ENCODE assay signal across 11 cellular contexts in genomic region chr12:58364389-58365086, GRCh38.
DNase-seq lines count a peak whose midpoint lies in the region; ATAC-seq, FAIRE-seq and TF ChIP-seq lines count a peak whose summit lies in the region.
"Had no signal": no experiment of that assay in that cellular context is flagged by ENCODE, and none has a peak within 500 bp of the region (broad histone marks: within the 10 kb centered on the region; RNA-seq: fewer than 3 reads in every experiment).

No MANE protein-coding gene starts in this region.

- H3K27me3 ChIP-seq in HCT116 (ENCODE audit: insufficient read depth, low read length) (no peaks in the 10 kb centered on the region), adipocyte (replicated peaks; ENCODE audit: control insufficient read depth, insufficient read depth, low read length) (no peaks in the 10 kb centered on the region), WERI-Rb-1 (ENCODE audit: insufficient read depth, low read depth, severe bottlenecking) (no peaks in the 10 kb centered on the region)

- peak; percentile 13 for FAIRE-seq in A549 (lab: Jason Lieb, UNC)
- no peak for FAIRE-seq in GM12892 (lab: Jason Lieb, UNC)
- no peak for FAIRE-seq in frontal cortex (lab: Jason Lieb, UNC)
- FAIRE-seq: GM12891 had no signal

- intact Hi-C loops in HCT116 (cut with micrococcal nuclease): no loop called here

- TF ChIP-seq EP300 in A549 (IDR thresholded peaks at IDR 0.05): no peak

- H3K27ac ChIP-seq in A549 (peak overlapping the region; percentile 47 to 83; a peak in 5 of 6 replicates), HCT116 (ENCODE audit: low read depth, low read length) (no peak overlapping the region), WERI-Rb-1 (no peak overlapping the region)

- H4K20me1 ChIP-seq in HCT116 (ENCODE audit: insufficient read depth): no peaks in the 10 kb centered on the region

- H3K9ac ChIP-seq in HCT116 (ENCODE audit: low read length) (no peak overlapping the region), adipocyte (ENCODE audit: low read length) (peak overlapping the region; percentile 52)

- RAD21 ChIA-PET in HCT116 (lab: Charles Lee; ENCODE audit: low non-redundant PET in 1 of 2, low total read pairs in 2 of 2, uncharacterized antibody in 2 of 2, unreplicated experiment in 2 of 2): no interaction called here

- peaks cover 18% of the 10 kb centered on the region for H3K4me1 ChIP-seq in A549
- peaks cover 0 to 8% of the 10 kb centered on the region in 2 experiments; a peak in 2 of 4 replicates for H3K4me1 ChIP-seq in HCT116 (ENCODE audit: control insufficient read depth in 1 of 2, insufficient read depth in 2 of 2, low read length in 2 of 2)
- H3K4me1 ChIP-seq in adipocyte (ENCODE audit: control insufficient read depth, insufficient read depth, low read length): peaks cover 30% of the 10 kb centered on the region

- TF ChIP-seq RAD21 in A549 (conservative IDR thresholded peaks at IDR 0.05 in 1 of 2, IDR thresholded peaks at IDR 0.05 in 1 of 2) (no peak), HCT116 (IDR thresholded peaks at IDR 0.05; ENCODE audit: low read depth) (no peak)

- CTCF ChIA-PET in A549 (lab: Yijun Ruan, JAX): interaction anchor here (1.6 kb wide), 1 partner anchor 176 kb away, joined by 4 read pairs; no protein-coding TSS in a partner anchor
- CTCF ChIA-PET in HCT116 (lab: Charles Lee): no interaction called here

- no peaks in the 10 kb centered on the region for H3K36me3 ChIP-seq in HCT116 (ENCODE audit: control insufficient read depth in 1 of 2, insufficient read depth in 2 of 2, low read length in 2 of 2)
- no peaks in the 10 kb centered on the region for H3K36me3 ChIP-seq in adipocyte (ENCODE audit: control insufficient read depth, insufficient read depth, low read length, severe bottlenecking)
- no peaks in the 10 kb centered on the region for H3K36me3 ChIP-seq in WERI-Rb-1

- H3K4me3 ChIP-seq in A549: no peak overlapping the region
- no peak overlapping the region for H3K4me3 ChIP-seq in HCT116 (replicated peaks in 1 of 2; ENCODE audit: low read depth in 1 of 2, low read length in 2 of 2)
- H3K4me3 ChIP-seq in adipocyte (ENCODE audit: low read length): no peak overlapping the region
- H3K4me3 ChIP-seq in WERI-Rb-1 (ENCODE audit: low read depth, low read length): no peak overlapping the region

- POLR2A ChIA-PET in A549 (lab: Yijun Ruan, JAX): no interaction called here
- POLR2A ChIA-PET in HCT116 (lab: Charles Lee): no interaction called here

- H3K9me3 ChIP-seq in A549 (no peaks in the 10 kb centered on the region), HCT116 (ENCODE audit: control insufficient read depth in 1 of 2, insufficient read depth in 1 of 2, low read depth in 1 of 2, low read length in 2 of 2) (no peaks in the 10 kb centered on the region), adipocyte (ENCODE audit: control insufficient read depth, low read length) (no peaks in the 10 kb centered on the region), WERI-Rb-1 (ENCODE audit: severe bottlenecking) (no peaks in the 10 kb centered on the region)

- peak; percentile 89 to 94 for ATAC-seq in A549
- ATAC-seq in HCT116: peak; percentile 50; the same call in 1 of the 2 replicates

- H3K79me2 ChIP-seq in HCT116 (ENCODE audit: insufficient read depth, low read length): no peaks in the 10 kb centered on the region

- H3K4me2 ChIP-seq in A549: peak overlapping the region; percentile 43
- H3K4me2 ChIP-seq in HCT116 (ENCODE audit: low read length): peak overlapping the region; percentile 35; the same call in 1 of the 2 replicates

- no peak overlapping the region for H2AFZ ChIP-seq in HCT116 (ENCODE audit: low read depth, low read length, poor library complexity, severe bottlenecking)

- TF ChIP-seq CTCF in A549 (IDR thresholded peaks at IDR 0.05) (no peak), HCT116 (IDR thresholded peaks at IDR 0.05 in 2 of 3, conservative IDR thresholded peaks at IDR 0.05 in 1 of 3; ENCODE audit: borderline replicate concordance in 1 of 3, insufficient read depth in 1 of 3, low read depth in 2 of 3, low read length in 2 of 3) (no peak), WERI-Rb-1 (IDR thresholded peaks at IDR 0.05; ENCODE audit: low read depth, low read length) (no peak)

- H3K9me2 ChIP-seq in HCT116 (ENCODE audit: insufficient read depth): no peaks in the 10 kb centered on the region

- no TSS peak for BruUV-seq in HCT116 (replicated peaks; lab: Mats Ljungman, UMichigan)

- 3% methylated on average over 1 of the region's 1 CpG for WGBS in A549 (ENCODE audit: missing lambda C conversion rate)

- no peak for TF ChIP-seq POLR2A in A549 (IDR thresholded peaks at IDR 0.05; ENCODE audit: low read length)
- TF ChIP-seq POLR2A in HCT116 (IDR thresholded peaks at IDR 0.05; ENCODE audit: borderline replicate concordance, extremely low read depth, insufficient read depth, insufficient read length): no peak
- TF ChIP-seq POLR2A in GM12892 (IDR thresholded peaks at IDR 0.05; ENCODE audit: low read depth, low read length): no peak

- DNase-seq in A549 (ENCODE audit: low read depth in 1 of 2, low spot score in 1 of 2) (peak; percentile 25 to 77), HCT116 (ENCODE audit: low read depth, low spot score) (peak; percentile 12), adipocyte (ENCODE audit: low read depth) (peak; percentile 96), iPS-NIHi7 (ENCODE audit: extremely low spot score) (peak; percentile 25), GM12892 (ENCODE audit: insufficient read length) (no peak), WERI-Rb-1 (no peak), frontal cortex (ENCODE audit: low spot score in 2 of 2) (no peak)
- no peak for DNase-seq in NK-92 treated with Interleukin-12 subunit alpha and Interleukin-12 subunit beta, amount 100 ng/mL, for 24 hours (lab: John Stamatoyannopoulos, UW)
- DNase-seq: activated CD4-positive, alpha-beta T cell treated with anti-CD3 and anti-CD28 coated beads, Interleukin-2, amount 50 U/mL, for 4 hours; occipital lobe had no signal

TF ChIP-seq in A549, 52 proteins besides CTCF, POLR2A, EP300 and RAD21:
- TF ChIP-seq MAFK (IDR thresholded peaks at IDR 0.05; ENCODE audit: partially characterized antibody) (peak; percentile 81), FOSL2 (IDR thresholded peaks at IDR 0.05) (peak; percentile 44; the same call in 1 of the 2 replicates), FOSL2 (CRISPR knock-in tag; IDR thresholded peaks at IDR 0.05) (peak; percentile 45; the same call in 1 of the 2 replicates), USF2 (IDR thresholded peaks at IDR 0.05) (no peak), GATA3 (IDR thresholded peaks at IDR 0.05; ENCODE audit: borderline replicate concordance) (peak; percentile 84; the same call in 1 of the 2 replicates), CEBPB (IDR thresholded peaks at IDR 0.05) (0 out of 4 replicates have a peak, but pooled peaks of 1 of the 2 experiments have one; percentile 22), HOXA7 (CRISPR knock-in tag; IDR thresholded peaks at IDR 0.05) (no peak), PBX3 (IDR thresholded peaks at IDR 0.05) (peak; percentile 22; the same call in 1 of the 2 replicates), RFX5 (IDR thresholded peaks at IDR 0.05) (no peak), JUNB (IDR thresholded peaks at IDR 0.05) (peak; percentile 66)

TF ChIP-seq in HCT116, 20 proteins besides CTCF, POLR2A, EP300 and RAD21:
- TF ChIP-seq EZH2 (IDR thresholded peaks at IDR 0.05) (no peak), FOSL1 (IDR thresholded peaks at IDR 0.05; ENCODE audit: low read depth) (peak; percentile 39; the same call in 1 of the 2 replicates), SP1 (IDR thresholded peaks at IDR 0.05; ENCODE audit: low read depth) (peak; percentile 25; the same call in 1 of the 2 replicates), JUND (IDR thresholded peaks at IDR 0.05) (no peak)

Comparison
In these comparisons a context has a peak if more than half of its experiments do, and no peak if none do; other contexts are left out.
1. DNase-seq: peak in A549 (2 of 2), HCT116 (single experiment), adipocyte (single experiment) and iPS-NIHi7 (single experiment); none in GM12892 (single experiment), NK-92 treated with Interleukin-12 subunit alpha and Interleukin-12 subunit beta, amount 100 ng/mL, for 24 hours (single experiment), WERI-Rb-1 (single experiment) and frontal cortex (0 of 2).
2. H3K27ac ChIP-seq: peak in A549 (2 of 2); none in HCT116 (single experiment) and WERI-Rb-1 (single experiment).